12 cellular contexts compared by ENCODE assay signal in the genomic region with DNA sequence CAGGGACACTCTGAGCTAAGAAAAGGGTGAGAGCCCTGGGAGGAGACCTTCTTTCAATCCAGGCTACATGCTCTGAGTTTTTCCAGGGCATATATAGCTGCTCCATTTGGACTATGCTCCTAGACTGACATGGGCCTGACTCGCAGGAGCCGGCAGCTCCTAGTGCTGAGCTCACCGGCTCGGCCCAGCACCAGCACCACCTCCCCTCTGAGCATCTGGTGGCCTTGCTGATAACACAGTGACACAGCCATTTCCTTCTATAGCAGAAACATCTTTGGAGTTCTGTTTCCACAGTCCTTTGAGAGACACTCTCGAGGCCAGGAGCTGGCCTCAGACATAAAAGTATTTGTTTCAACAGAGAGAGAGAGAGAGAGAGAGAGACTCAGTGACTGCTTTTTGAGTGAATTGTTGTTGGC.
DNase-seq lines count a peak whose midpoint lies in the region; ATAC-seq, FAIRE-seq and TF ChIP-seq lines count a peak whose summit lies in the region.
"Had no signal": no experiment of that assay in that cellular context is flagged by ENCODE, and none has a peak within 500 bp of the region (broad histone marks: within the 10 kb centered on the region; RNA-seq: fewer than 3 reads in every experiment).

No MANE protein-coding gene starts in this region.

- H3K27me3 ChIP-seq in MG63 (no peaks in the 10 kb centered on the region), colonic mucosa (no peaks in the 10 kb centered on the region)
- H3K27me3 ChIP-seq: vagina had no signal

- no peak for TF ChIP-seq POLR2A in A549 (IDR thresholded peaks at IDR 0.05; ENCODE audit: low read length)

- ATAC-seq in A549 (peak; percentile 59 to 62; a peak in 4 of 6 replicates), left colon (peak; percentile 96), HG02678 (IDR thresholded peaks at IDR 0.05; ENCODE audit: unreplicated experiment) (no peak)
- no peak for ATAC-seq in activated CD8-positive, alpha-beta T cell treated with anti-CD3 and anti-CD28 coated beads, Interleukin-2, amount 10 ng/mL, durations not matched to agents 7 days and 5 days

- no peaks in the 10 kb centered on the region for H3K9me3 Mint-ChIP-seq in activated T-helper 2 cell treated with anti-CD3 and anti-CD28 coated beads, Interferon-gamma antibody, Interleukin-2, Interleukin-4, amounts not matched to agents 10 μg/mL and 5 μg/mL and 100 μg/mL, durations not matched to agents 14 hours and 24 hours and 36 hours
- no peaks in the 10 kb centered on the region for H3K9me3 Mint-ChIP-seq in T-helper 2 cell treated with Interferon-gamma antibody and Interleukin-4, amounts not matched to agents 5 μg/mL and 100 μg/mL, for 36 hours
- H3K9me3 Mint-ChIP-seq in activated CD8-positive, alpha-beta T cell treated with anti-CD3 and anti-CD28 coated beads, Interleukin-2, amount 10 ng/mL, durations not matched to agents 7 days and 5 days (ENCODE audit: insufficient read depth) = no peaks in the 10 kb centered on the region
- H3K9me3 Mint-ChIP-seq: activated naive CD8-positive, alpha-beta T cell treated with anti-CD3 and anti-CD28 coated beads, Interleukin-2, amount 10 ng/mL, durations not matched to agents 7 days and 5 days; nephron progenitor cell had no signal

- no peak for FAIRE-seq in A549 (lab: Jason Lieb, UNC)

- no peak for TF ChIP-seq RAD21 in A549 (conservative IDR thresholded peaks at IDR 0.05 in 1 of 2, IDR thresholded peaks at IDR 0.05 in 1 of 2)

- no peak overlapping the region for H3K27ac Mint-ChIP-seq in activated T-helper 2 cell treated with anti-CD3 and anti-CD28 coated beads, Interferon-gamma antibody, Interleukin-2, Interleukin-4, amounts not matched to agents 10 μg/mL and 5 μg/mL and 100 μg/mL, durations not matched to agents 14 hours and 24 hours and 36 hours
- no peak overlapping the region for H3K27ac Mint-ChIP-seq in T-helper 2 cell treated with Interferon-gamma antibody and Interleukin-4, amounts not matched to agents 5 μg/mL and 100 μg/mL, for 36 hours
- no peak overlapping the region for H3K27ac Mint-ChIP-seq in activated CD8-positive, alpha-beta T cell treated with anti-CD3 and anti-CD28 coated beads, Interleukin-2, amount 10 ng/mL, durations not matched to agents 7 days and 5 days
- H3K27ac Mint-ChIP-seq: activated naive CD8-positive, alpha-beta T cell treated with anti-CD3 and anti-CD28 coated beads, Interleukin-2, amount 10 ng/mL, durations not matched to agents 7 days and 5 days had no signal

- no peak overlapping the region for H3K4me2 ChIP-seq in A549

- CTCF ChIA-PET in A549 (lab: Yijun Ruan, JAX) = interaction anchor here (1.1 kb wide), 1 partner anchor 30 kb away, joined by 3 read pairs; no protein-coding TSS in a partner anchor
- CTCF ChIA-PET in activated CD8-positive, alpha-beta T cell treated with anti-CD3 and anti-CD28 coated beads, Interleukin-2, amount 10 ng/mL, durations not matched to agents 7 days and 5 days (lab: Charles Lee) = interaction anchor here (1.7 kb wide), 1 partner anchor 30 kb away, joined by 6 read pairs; no protein-coding TSS in a partner anchor

- peak in 1 of 2 experiments; percentile 9 for DNase-seq in A549 (ENCODE audit: low read depth in 1 of 2, low spot score in 1 of 2)
- DNase-seq in MG63 = peak; percentile 35
- DNase-seq in colonic mucosa = peak; percentile 62
- peak; percentile 59 to 62 for DNase-seq in left colon
- DNase-seq in activated T-helper 2 cell treated with anti-CD3 and anti-CD28 coated beads, Interferon-gamma antibody, Interleukin-2, Interleukin-4, amounts not matched to agents 10 μg/mL and 5 μg/mL and 100 μg/mL, durations not matched to agents 14 hours and 24 hours and 36 hours (ENCODE audit: low spot score) = no peak
- no peak for DNase-seq in T-helper 2 cell treated with Interferon-gamma antibody and Interleukin-4, amounts not matched to agents 5 μg/mL and 100 μg/mL, for 36 hours (ENCODE audit: low spot score)
- no peak for DNase-seq in activated CD8-positive, alpha-beta T cell treated with anti-CD3 and anti-CD28 coated beads, Interleukin-2, amount 10 ng/mL, durations not matched to agents 7 days and 5 days
- DNase-seq: activated CD4-positive, CD25-positive, alpha-beta regulatory T cell treated with anti-CD3 and anti-CD28 coated beads, Interleukin-2, amount 50 U/mL, for 72 hours; activated naive CD8-positive, alpha-beta T cell treated with anti-CD3 and anti-CD28 coated beads, Interleukin-2, amount 10 ng/mL, durations not matched to agents 7 days and 5 days; nephron progenitor cell had no signal

- peaks cover 5% of the 10 kb centered on the region; the same call in 1 of the 3 replicates for H3K4me1 ChIP-seq in A549
- no peaks in the 10 kb centered on the region for H3K4me1 ChIP-seq in colonic mucosa
- H3K4me1 ChIP-seq: vagina had no signal

- WGBS in A549 (ENCODE audit: missing lambda C conversion rate) = 52% methylated on average over 3 of the region's 5 CpGs

- POLR2A ChIA-PET in A549 (lab: Yijun Ruan, JAX) = no interaction called here
- POLR2A ChIA-PET in activated CD8-positive, alpha-beta T cell treated with anti-CD3 and anti-CD28 coated beads, Interleukin-2, amount 10 ng/mL, durations not matched to agents 7 days and 5 days (lab: Charles Lee) = no interaction called here

- TF ChIP-seq CTCF in A549 (IDR thresholded peaks at IDR 0.05) = no peak
- TF ChIP-seq CTCF in colonic mucosa (IDR thresholded peaks at IDR 0.05) = no peak

- H3K27ac ChIP-seq in A549 (peak overlapping the region in 1 of 2 experiments; percentile 35; a peak in 1 of 6 replicates), colonic mucosa (no peak overlapping the region)
- H3K27ac ChIP-seq: vagina had no signal

- H3K4me3 Mint-ChIP-seq in activated T-helper 2 cell treated with anti-CD3 and anti-CD28 coated beads, Interferon-gamma antibody, Interleukin-2, Interleukin-4, amounts not matched to agents 10 μg/mL and 5 μg/mL and 100 μg/mL, durations not matched to agents 14 hours and 24 hours and 36 hours (ENCODE audit: low read depth) = no peak overlapping the region
- H3K4me3 Mint-ChIP-seq in T-helper 2 cell treated with Interferon-gamma antibody and Interleukin-4, amounts not matched to agents 5 μg/mL and 100 μg/mL, for 36 hours = no peak overlapping the region
- H3K4me3 Mint-ChIP-seq in activated CD8-positive, alpha-beta T cell treated with anti-CD3 and anti-CD28 coated beads, Interleukin-2, amount 10 ng/mL, durations not matched to agents 7 days and 5 days = no peak overlapping the region
- H3K4me3 Mint-ChIP-seq: activated naive CD8-positive, alpha-beta T cell treated with anti-CD3 and anti-CD28 coated beads, Interleukin-2, amount 10 ng/mL, durations not matched to agents 7 days and 5 days; nephron progenitor cell had no signal

- no peaks in the 10 kb centered on the region for H3K36me3 ChIP-seq in MG63
- H3K36me3 ChIP-seq in colonic mucosa = no peaks in the 10 kb centered on the region
- H3K36me3 ChIP-seq: vagina had no signal

- no peak for TF ChIP-seq EP300 in A549 (IDR thresholded peaks at IDR 0.05)

- H3K4me3 ChIP-seq in A549 (no peak overlapping the region), MG63 (no peak overlapping the region), colonic mucosa (no peak overlapping the region)
- H3K4me3 ChIP-seq: vagina had no signal

- H3K9me3 ChIP-seq in A549 = no peaks in the 10 kb centered on the region
- H3K9me3 ChIP-seq in MG63 = no peaks in the 10 kb centered on the region
- no peaks in the 10 kb centered on the region for H3K9me3 ChIP-seq in colonic mucosa
- H3K9me3 ChIP-seq: vagina had no signal

- intact Hi-C loops in colonic mucosa (cut with DNase I) = no loop called here
- intact Hi-C loops in left colon (cut with DNase I, micrococcal nuclease) = no loop called here
- intact Hi-C loops in activated T-helper 2 cell treated with anti-CD3 and anti-CD28 coated beads, Interferon-gamma antibody, Interleukin-2, Interleukin-4, amounts not matched to agents 10 μg/mL and 5 μg/mL and 100 μg/mL, durations not matched to agents 14 hours and 24 hours and 36 hours (cut with micrococcal nuclease) = no loop called here

- H3K9ac ChIP-seq in colonic mucosa (ENCODE audit: low read depth in 2 of 2, low read length in 2 of 2) = no peak overlapping the region

- peaks cover 1% of the 10 kb centered on the region for H3K4me1 Mint-ChIP-seq in activated T-helper 2 cell treated with anti-CD3 and anti-CD28 coated beads, Interferon-gamma antibody, Interleukin-2, Interleukin-4, amounts not matched to agents 10 μg/mL and 5 μg/mL and 100 μg/mL, durations not matched to agents 14 hours and 24 hours and 36 hours (ENCODE audit: low read depth)
- no peaks in the 10 kb centered on the region for H3K4me1 Mint-ChIP-seq in T-helper 2 cell treated with Interferon-gamma antibody and Interleukin-4, amounts not matched to agents 5 μg/mL and 100 μg/mL, for 36 hours (ENCODE audit: low read depth)
- H3K4me1 Mint-ChIP-seq in activated CD8-positive, alpha-beta T cell treated with anti-CD3 and anti-CD28 coated beads, Interleukin-2, amount 10 ng/mL, durations not matched to agents 7 days and 5 days (ENCODE audit: low read depth) = no peaks in the 10 kb centered on the region
- H3K4me1 Mint-ChIP-seq: activated naive CD8-positive, alpha-beta T cell treated with anti-CD3 and anti-CD28 coated beads, Interleukin-2, amount 10 ng/mL, durations not matched to agents 7 days and 5 days had no signal

- peaks cover 19% of the 10 kb centered on the region for H3K27me3 Mint-ChIP-seq in activated T-helper 2 cell treated with anti-CD3 and anti-CD28 coated beads, Interferon-gamma antibody, Interleukin-2, Interleukin-4, amounts not matched to agents 10 μg/mL and 5 μg/mL and 100 μg/mL, durations not matched to agents 14 hours and 24 hours and 36 hours (ENCODE audit: low read depth)
- H3K27me3 Mint-ChIP-seq in T-helper 2 cell treated with Interferon-gamma antibody and Interleukin-4, amounts not matched to agents 5 μg/mL and 100 μg/mL, for 36 hours (ENCODE audit: low read depth) = peaks cover 14% of the 10 kb centered on the region
- H3K27me3 Mint-ChIP-seq in activated CD8-positive, alpha-beta T cell treated with anti-CD3 and anti-CD28 coated beads, Interleukin-2, amount 10 ng/mL, durations not matched to agents 7 days and 5 days (ENCODE audit: low read depth) = peaks cover 3% of the 10 kb centered on the region
- H3K27me3 Mint-ChIP-seq: activated naive CD8-positive, alpha-beta T cell treated with anti-CD3 and anti-CD28 coated beads, Interleukin-2, amount 10 ng/mL, durations not matched to agents 7 days and 5 days had no signal

- H3K36me3 Mint-ChIP-seq in activated T-helper 2 cell treated with anti-CD3 and anti-CD28 coated beads, Interferon-gamma antibody, Interleukin-2, Interleukin-4, amounts not matched to agents 10 μg/mL and 5 μg/mL and 100 μg/mL, durations not matched to agents 14 hours and 24 hours and 36 hours (ENCODE audit: low read depth) = no peaks in the 10 kb centered on the region
- H3K36me3 Mint-ChIP-seq in T-helper 2 cell treated with Interferon-gamma antibody and Interleukin-4, amounts not matched to agents 5 μg/mL and 100 μg/mL, for 36 hours (ENCODE audit: low read depth) = no peaks in the 10 kb centered on the region
- no peaks in the 10 kb centered on the region for H3K36me3 Mint-ChIP-seq in activated CD8-positive, alpha-beta T cell treated with anti-CD3 and anti-CD28 coated beads, Interleukin-2, amount 10 ng/mL, durations not matched to agents 7 days and 5 days (ENCODE audit: low read depth)

Comparison
In these comparisons a context has a peak if more than half of its experiments do, and no peak if none do; other contexts are left out.
1. ATAC-seq: peak in A549 (2 of 2) and left colon (single experiment); none in HG02678 (single experiment) and activated CD8-positive, alpha-beta T cell treated with anti-CD3 and anti-CD28 coated beads, Interleukin-2, amount 10 ng/mL, durations not matched to agents 7 days and 5 days (single experiment).
2. DNase-seq: peak in MG63 (single experiment), colonic mucosa (single experiment) and left colon (2 of 2); none in activated T-helper 2 cell treated with anti-CD3 and anti-CD28 coated beads, Interferon-gamma antibody, Interleukin-2, Interleukin-4, amounts not matched to agents 10 μg/mL and 5 μg/mL and 100 μg/mL, durations not matched to agents 14 hours and 24 hours and 36 hours (single experiment), T-helper 2 cell treated with Interferon-gamma antibody and Interleukin-4, amounts not matched to agents 5 μg/mL and 100 μg/mL, for 36 hours (single experiment) and activated CD8-positive, alpha-beta T cell treated with anti-CD3 and anti-CD28 coated beads, Interleukin-2, amount 10 ng/mL, durations not matched to agents 7 days and 5 days (single experiment).